8 cellular contexts compared by ENCODE assay signal in genomic region chr11:6618117-6619020, GRCh38. TPM values are rescaled to one million over a fixed set of nuclear protein-coding genes. Genes with fewer than 3 reads are reported as not detected.
DNase-seq lines count a peak whose midpoint lies in the region; ATAC-seq, FAIRE-seq and TF ChIP-seq lines count a peak whose summit lies in the region.

No MANE protein-coding gene starts in this region.

- TF ChIP-seq CTCF in AG04449 (IDR thresholded peaks at IDR 0.05; ENCODE audit: insufficient read depth, low read length, missing control alignments) (peak; percentile 10), cardiac muscle cell (IDR thresholded peaks at IDR 0.05; ENCODE audit: low read depth, low read length) (peak; percentile 16), progenitor cell of endocrine pancreas (IDR thresholded peaks at IDR 0.05; ENCODE audit: unreplicated experiment) (no peak)

- ATAC-seq in GM21825 (IDR thresholded peaks at IDR 0.05; ENCODE audit: unreplicated experiment) = peak; percentile 4
- no peak for ATAC-seq in GM21619 (IDR thresholded peaks at IDR 0.05; ENCODE audit: unreplicated experiment)

- H3K9me3 Mint-ChIP-seq in activated naive CD4-positive, alpha-beta T cell treated with anti-CD3 and anti-CD28 coated beads, Interleukin-2, amount 10 ng/mL, durations not matched to agents 7 days and 5 days = no peaks in the 10 kb centered on the region
- H3K9me3 Mint-ChIP-seq in progenitor cell of endocrine pancreas (ENCODE audit: low read depth) = no peaks in the 10 kb centered on the region

- H3K9me3 ChIP-seq in cardiac muscle cell (ENCODE audit: low read depth) = no peaks in the 10 kb centered on the region

- H3K27me3 Mint-ChIP-seq in activated naive CD4-positive, alpha-beta T cell treated with anti-CD3 and anti-CD28 coated beads, Interleukin-2, amount 10 ng/mL, durations not matched to agents 7 days and 5 days = no peaks in the 10 kb centered on the region
- no peaks in the 10 kb centered on the region for H3K27me3 Mint-ChIP-seq in progenitor cell of endocrine pancreas

- POLR2A ChIA-PET in AG04449 (lab: Yijun Ruan, JAX) = interaction anchor here (0.6 to 1.7 kb wide), 9 partner anchors 9 to 137 kb away, joined by 3 to 9 read pairs (median 4); partner anchors contain the start of genes ARFIP2, MRPL17 and TIMM10B

- no peaks in the 10 kb centered on the region for H3K4me1 ChIP-seq in cardiac muscle cell (ENCODE audit: low read depth)

- no peaks in the 10 kb centered on the region for H3K36me3 ChIP-seq in cardiac muscle cell

- H3K4me3 ChIP-seq in AG04449 (ENCODE audit: low read depth, low read length) (peak overlapping the region; percentile 97), cardiac muscle cell (peak overlapping the region; percentile 63)

- DNase-seq in AG04449 (ENCODE audit: low read depth, low spot score) (no peak), RCC 7860 (ENCODE audit: low spot score) (peak; percentile 39), cardiac muscle cell (ENCODE audit: low read depth in 1 of 2, low spot score in 1 of 2) (peak in 1 of 2 donors; percentile 89), progenitor cell of endocrine pancreas (ENCODE audit: low spot score, unreplicated experiment) (no peak), NCI-H2107 treated with DMSO at 0.1 percent for 48 hours (lab: John Stamatoyannopoulos, UW; ENCODE audit: unreplicated experiment) (no peak)
- peak; percentile 70 for DNase-seq in activated naive CD4-positive, alpha-beta T cell treated with anti-CD3 and anti-CD28 coated beads, Interleukin-2, amount 10 ng/mL, durations not matched to agents 7 days and 5 days

- CTCF ChIA-PET in AG04449 (lab: Yijun Ruan, JAX) = interaction anchor here (0.7 to 4.0 kb wide), 21 partner anchors 9 to 239 kb away, joined by 3 to 31 read pairs (median 5); partner anchors contain the start of genes DCHS1 and MRPL17
- CTCF ChIA-PET in activated naive CD4-positive, alpha-beta T cell treated with anti-CD3 and anti-CD28 coated beads, Interleukin-2, amount 10 ng/mL, durations not matched to agents 7 days and 5 days (lab: Charles Lee) = interaction anchor here (0.8 to 2.5 kb wide), 14 partner anchors 9 to 239 kb away, joined by 3 to 30 read pairs (median 6); partner anchors contain the start of genes ILK and MRPL17

- no peak overlapping the region for H3K27ac Mint-ChIP-seq in activated naive CD4-positive, alpha-beta T cell treated with anti-CD3 and anti-CD28 coated beads, Interleukin-2, amount 10 ng/mL, durations not matched to agents 7 days and 5 days
- H3K27ac Mint-ChIP-seq in progenitor cell of endocrine pancreas = peak overlapping the region; percentile 50

- no peak for FAIRE-seq in RCC 7860 (lab: Jason Lieb, UNC)

- H3K4me3 Mint-ChIP-seq in activated naive CD4-positive, alpha-beta T cell treated with anti-CD3 and anti-CD28 coated beads, Interleukin-2, amount 10 ng/mL, durations not matched to agents 7 days and 5 days = no peak overlapping the region
- H3K4me3 Mint-ChIP-seq in progenitor cell of endocrine pancreas (ENCODE audit: low read depth) = no peak overlapping the region

- H3K4me1 Mint-ChIP-seq in activated naive CD4-positive, alpha-beta T cell treated with anti-CD3 and anti-CD28 coated beads, Interleukin-2, amount 10 ng/mL, durations not matched to agents 7 days and 5 days = no peaks in the 10 kb centered on the region
- H3K4me1 Mint-ChIP-seq in progenitor cell of endocrine pancreas (ENCODE audit: low read depth) = peaks cover 1% of the 10 kb centered on the region

- H3K27me3 ChIP-seq in cardiac muscle cell = no peaks in the 10 kb centered on the region

- H3K27ac ChIP-seq in cardiac muscle cell = peak overlapping the region; percentile 70

- H3K36me3 Mint-ChIP-seq in activated naive CD4-positive, alpha-beta T cell treated with anti-CD3 and anti-CD28 coated beads, Interleukin-2, amount 10 ng/mL, durations not matched to agents 7 days and 5 days = peaks cover 21% of the 10 kb centered on the region
- peaks cover 2% of the 10 kb centered on the region for H3K36me3 Mint-ChIP-seq in progenitor cell of endocrine pancreas (ENCODE audit: insufficient read depth)

RNA-seq across cellular contexts. Expression of gene TPP1, which starts 0.9 kb away (rescaled TPM):
- total RNA-seq in cardiac muscle cell (13.2 and 27.8 TPM in 2 replicates), progenitor cell of endocrine pancreas (54.4 and 59.9 TPM in 2 replicates)
- polyA plus RNA-seq in cardiac muscle cell = 28.0 and 36.8 TPM in 2 replicates

RNA-seq across cellular contexts. Expression of gene TAF10, which starts 6.4 kb away (rescaled TPM):
- total RNA-seq in cardiac muscle cell (72.6 and 113 TPM in 2 replicates), progenitor cell of endocrine pancreas (148 and 160 TPM in 2 replicates)
- polyA plus RNA-seq in cardiac muscle cell = 277 and 316 TPM in 2 replicates

RNA-seq across cellular contexts. Expression of gene ILK, which starts 14.8 kb away (rescaled TPM):
- 221 and 259 TPM in 2 replicates for total RNA-seq in cardiac muscle cell
- polyA plus RNA-seq in cardiac muscle cell = 270 and 316 TPM in 2 replicates
- total RNA-seq in progenitor cell of endocrine pancreas = 127 and 133 TPM in 2 replicates

RNA-seq across cellular contexts. Expression of gene RRP8, which starts 15.0 kb away (rescaled TPM):
- total RNA-seq in cardiac muscle cell = 20.7 and 27.3 TPM in 2 replicates
- polyA plus RNA-seq in cardiac muscle cell = 32.6 and 46.0 TPM in 2 replicates
- 18.8 and 21.7 TPM in 2 replicates for total RNA-seq in progenitor cell of endocrine pancreas

RNA-seq across cellular contexts. Expression of gene DCHS1, which starts 37.2 kb away (rescaled TPM):
- total RNA-seq in cardiac muscle cell (45.8 and 60.2 TPM in 2 replicates), progenitor cell of endocrine pancreas (54.7 and 61.4 TPM in 2 replicates)
- 16.0 and 19.8 TPM in 2 replicates for polyA plus RNA-seq in cardiac muscle cell

Comparison
In these comparisons a context has a peak if more than half of its experiments do, and no peak if none do; other contexts are left out.
1. DNase-seq: peak in RCC 7860 (single experiment) and activated naive CD4-positive, alpha-beta T cell treated with anti-CD3 and anti-CD28 coated beads, Interleukin-2, amount 10 ng/mL, durations not matched to agents 7 days and 5 days (single experiment); none in AG04449 (single experiment), progenitor cell of endocrine pancreas (single experiment) and NCI-H2107 treated with DMSO at 0.1 percent for 48 hours (single experiment).